Comparison of ENCODE assay signal across 27 cellular contexts in the genomic region with DNA sequence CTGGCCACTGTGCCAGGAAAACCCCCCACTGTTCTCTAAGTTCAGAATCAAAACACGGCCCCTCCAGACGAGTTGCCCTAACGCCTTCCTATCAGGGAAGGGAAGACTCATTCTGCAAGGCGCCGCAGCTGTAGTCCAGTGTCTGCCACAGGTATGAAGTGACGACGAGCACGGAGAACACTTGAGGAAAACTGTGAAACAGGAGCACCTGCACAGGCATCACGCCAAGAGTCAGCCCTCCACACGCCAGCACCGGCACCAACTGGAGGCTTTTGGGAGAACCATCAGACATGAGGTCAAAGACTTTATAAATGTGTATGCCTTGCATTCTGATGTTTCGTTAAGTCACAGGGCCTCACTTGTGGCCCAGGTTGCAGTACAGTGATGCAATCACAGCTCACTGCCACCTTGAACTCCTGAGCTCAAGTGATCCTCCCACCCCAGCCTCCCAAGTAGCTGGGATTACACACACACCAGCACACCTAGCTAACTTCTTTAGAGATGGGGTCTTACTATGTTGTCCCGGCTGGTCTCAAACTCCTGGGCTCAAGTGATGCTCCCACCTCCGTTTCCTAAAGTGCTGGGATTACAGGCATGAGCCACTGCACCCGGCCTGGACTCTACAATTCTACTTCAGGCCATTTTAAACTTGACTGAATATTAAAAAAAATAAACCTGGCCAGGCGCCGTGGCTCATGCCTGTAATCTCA. TPM values are rescaled to one million over a fixed set of nuclear protein-coding genes. Genes with fewer than 3 reads are reported as not detected.
A peak's percentile ranks its signal among the peaks of the same experiment; 100 is the strongest.
DNase-seq lines count a peak whose midpoint lies in the region; ATAC-seq, FAIRE-seq and TF ChIP-seq lines count a peak whose summit lies in the region.
"Had no signal": no experiment of that assay in that cellular context is flagged by ENCODE, and none has a peak within 500 bp of the region (broad histone marks: within the 10 kb centered on the region; RNA-seq: fewer than 3 reads in every experiment).

No MANE protein-coding gene starts in this region.

- H3K9me3 ChIP-seq in HepG2 (ENCODE audit: low read length) (no peaks in the 10 kb centered on the region), right lobe of liver (no peaks in the 10 kb centered on the region), OCI-LY1 (ENCODE audit: low read length) (no peaks in the 10 kb centered on the region)
- H3K9me3 ChIP-seq: BLaER1 treated with 17β-estradiol and CSF1 and Interleukin-3, amounts not matched to agents 10 nM and 100 nM had no signal

- H3K4me2 ChIP-seq in HepG2 (ENCODE audit: low read depth, low read length) (no peak overlapping the region), OCI-LY1 (ENCODE audit: low read length) (no peak overlapping the region)
- H3K4me2 ChIP-seq: BLaER1 treated with 17β-estradiol and CSF1 and Interleukin-3, amounts not matched to agents 10 nM and 100 nM had no signal

- TF ChIP-seq CTCF in HepG2 (CRISPR knock-in tag; IDR thresholded peaks at IDR 0.05) (no peak), right lobe of liver (IDR thresholded peaks at IDR 0.05) (no peak), OCI-LY1 (IDR thresholded peaks at IDR 0.05; ENCODE audit: low read length) (no peak)

- H3K4me3 ChIP-seq in HepG2 (replicated peaks in 1 of 3; ENCODE audit: insufficient read depth in 1 of 3, low read depth in 2 of 3, low read length in 3 of 3) (no peak overlapping the region), right lobe of liver (no peak overlapping the region), OCI-LY1 (ENCODE audit: low read depth, low read length, poor library complexity, severe bottlenecking) (no peak overlapping the region)
- H3K4me3 ChIP-seq: BLaER1 treated with 17β-estradiol and CSF1 and Interleukin-3, amounts not matched to agents 10 nM and 100 nM had no signal

- no TSS peak for BruUV-seq in HepG2 (replicated peaks; lab: Mats Ljungman, UMichigan)

- DNase-seq in HepG2 (ENCODE audit: low spot score), result no peak
- no peak for DNase-seq in right lobe of liver
- peak; percentile 29 for DNase-seq in NCI-H2107 (lab: John Stamatoyannopoulos, UW)
- DNase-seq in H54 (ENCODE audit: insufficient read length, low spot score), result no peak
- DNase-seq in NCI-H187 (lab: John Stamatoyannopoulos, UW), result no peak
- DNase-seq in GDM1 (lab: John Stamatoyannopoulos, UW), result no peak
- no peak for DNase-seq in NCI-H226
- DNase-seq: AML-193; CD4-positive, alpha-beta T cell; DMS53; EL; GF-D8; NCI-H1092; NCI-H1436 treated with DMSO at 0.1 percent for 48 hours; NCI-H1930; NCI-H524; NCI-H82; SHP77; T-cell had no signal

- intact Hi-C loops in HepG2 (cut with micrococcal nuclease; ENCODE audit: unreplicated experiment), result no loop called here
- intact Hi-C loops in right lobe of liver (cut with DNase I), result no loop called here

- H3K36me3 ChIP-seq in HepG2 (replicated peaks in 1 of 2; ENCODE audit: control insufficient read depth in 1 of 2, insufficient read depth in 2 of 2, low read length in 2 of 2) (peaks cover 35 to 68% of the 10 kb centered on the region in 2 experiments), right lobe of liver (peaks cover 0 to 22% (median 3%) of the 10 kb centered on the region in 4 donors), OCI-LY1 (ENCODE audit: insufficient read depth, low read length) (peaks cover 88% of the 10 kb centered on the region)

- H3K9me2 ChIP-seq in OCI-LY1 (ENCODE audit: low read depth, low read length), result no peaks in the 10 kb centered on the region

- in situ Hi-C loops in HepG2 (cut with HindIII; ENCODE audit: extremely low pct_ligation_motif_present, low pct_unique_long_range_greater_than_20kb), result no loop called here

- POLR2A ChIA-PET in HepG2 (lab: Yijun Ruan, JAX), result no interaction called here

- WGBS in HepG2 (ENCODE audit: low lambda C conversion rate), result 88% methylated on average over 17 of the region's 17 CpGs
- 93% methylated on average over 8 of the region's 17 CpGs for WGBS in right lobe of liver (ENCODE audit: insufficient coverage, low coverage, low lambda C conversion rate, missing lambda C conversion rate)

- no peak for ATAC-seq in HepG2
- ATAC-seq in right lobe of liver, result no peak
- ATAC-seq: HCT116, Panc1, T-cell had no signal

- H3K4me1 ChIP-seq in HepG2 (ENCODE audit: insufficient read depth, low read length) (no peaks in the 10 kb centered on the region), right lobe of liver (no peaks in the 10 kb centered on the region), OCI-LY1 (ENCODE audit: insufficient read depth, low read length, severe bottlenecking) (peaks cover 15% of the 10 kb centered on the region)
- H3K4me1 ChIP-seq: BLaER1 treated with 17β-estradiol and CSF1 and Interleukin-3, amounts not matched to agents 10 nM and 100 nM had no signal

- H3F3A ChIP-seq in OCI-LY1 (ENCODE audit: insufficient read depth, low read length), result no peaks in the 10 kb centered on the region

- H2AFZ ChIP-seq in HepG2 (ENCODE audit: low read length), result no peak overlapping the region
- no peak overlapping the region for H2AFZ ChIP-seq in OCI-LY1 (ENCODE audit: low read length)

- TF ChIP-seq POLR2A in HepG2 (IDR thresholded peaks at IDR 0.05; ENCODE audit: insufficient read depth in 1 of 2, low read depth in 2 of 2, low read length in 2 of 2) (no peak), right lobe of liver (IDR thresholded peaks at IDR 0.05) (no peak), H54 (IDR thresholded peaks at IDR 0.05; ENCODE audit: low read depth, low read length) (no peak)

- no peak for FAIRE-seq in HepG2 (lab: Jason Lieb, UNC)
- no peak for FAIRE-seq in H54 (lab: Jason Lieb, UNC)
- FAIRE-seq: A204.1, GM12892, H1 had no signal

- CTCF ChIA-PET in HepG2 (lab: Yijun Ruan, JAX; ENCODE audit: low intra/inter-chr PET ratio, low total read pairs), result no interaction called here

- H3K79me2 ChIP-seq in HepG2 (ENCODE audit: insufficient read depth, low read length), result peaks cover 8% of the 10 kb centered on the region
- H3K79me2 ChIP-seq in OCI-LY1 (ENCODE audit: insufficient read depth, low read length), result peaks cover 17% of the 10 kb centered on the region; the same call in 1 of the 2 replicates

- no peak overlapping the region for H3K9ac ChIP-seq in HepG2 (ENCODE audit: insufficient read depth, low read depth, low read length)
- H3K9ac ChIP-seq in OCI-LY1 (ENCODE audit: low read length), result no peak overlapping the region

- no peak for TF ChIP-seq RAD21 in HepG2 (CRISPR knock-in tag; IDR thresholded peaks at IDR 0.05)

- TF ChIP-seq EP300 in HepG2 (IDR thresholded peaks at IDR 0.05; ENCODE audit: low read depth in 2 of 2, low read length in 2 of 2) (no peak), HepG2 (CRISPR knock-in tag; IDR thresholded peaks at IDR 0.05; ENCODE audit: borderline replicate concordance) (no peak)

- H3K27ac ChIP-seq in HepG2 (ENCODE audit: extremely low read length, insufficient read depth, low read length) (no peak overlapping the region), right lobe of liver (no peak overlapping the region), OCI-LY1 (ENCODE audit: low read depth, low read length, poor library complexity, severe bottlenecking) (peak overlapping the region; percentile 71)
- H3K27ac ChIP-seq: BLaER1 treated with 17β-estradiol and CSF1 and Interleukin-3, amounts not matched to agents 10 nM and 100 nM; RWPE1 had no signal

- H3K27me3 ChIP-seq in HepG2 (ENCODE audit: control insufficient read depth in 1 of 2, insufficient read depth in 2 of 2, low read length in 2 of 2) (no peaks in the 10 kb centered on the region), right lobe of liver (no peaks in the 10 kb centered on the region), OCI-LY1 (ENCODE audit: insufficient read depth, low read length) (no peaks in the 10 kb centered on the region)
- H3K27me3 ChIP-seq: BLaER1 treated with 17β-estradiol and CSF1 and Interleukin-3, amounts not matched to agents 10 nM and 100 nM had no signal

- H4K20me1 ChIP-seq in HepG2 (ENCODE audit: insufficient read depth, low read length) (no peaks in the 10 kb centered on the region; the same call in 1 of the 2 replicates), OCI-LY1 (ENCODE audit: insufficient read depth, low read length) (no peaks in the 10 kb centered on the region)

TF ChIP-seq in HepG2, 621 proteins besides CTCF, POLR2A, EP300 and RAD21 (continues in another document):
- TF ChIP-seq SMARCE1 (IDR thresholded peaks at IDR 0.05; ENCODE audit: borderline replicate concordance), result no peak
- TF ChIP-seq ATF7-NPFF (CRISPR knock-in tag; IDR thresholded peaks at IDR 0.05; ENCODE audit: low read depth), result no peak

RNA-seq across cellular contexts. Expression of gene KLHDC4, which starts 22.9 kb away (rescaled TPM):
- total RNA-seq in HepG2 (2016; rRNA removed; fragmentation: Illumina TruSeq; extraction: Trizol) (26.7 and 31.8 TPM in 2 replicates), right lobe of liver (10 to 100 TPM; 11.6 to 22.7 (median 14.4) TPM)
- total RNA-seq in HepG2 (2016; cell fraction: cytosol; rRNA removed; fragmentation: Illumina TruSeq; extraction: Trizol; ENCODE audit: low read depth), result 19.6 and 21.0 TPM in 2 replicates
- total RNA-seq in HepG2 (2016; cell fraction: insoluble cytoplasmic fraction; rRNA removed; fragmentation: Illumina TruSeq; extraction: Trizol), result 27.2 and 34.0 TPM in 2 replicates
- 12.7 and 13.0 TPM in 2 replicates for total RNA-seq in HepG2 (2016; cell fraction: membrane; rRNA removed; fragmentation: Illumina TruSeq; extraction: Trizol)
- 35.2 and 38.5 TPM in 2 replicates for total RNA-seq in HepG2 (2016; cell fraction: nucleus; rRNA removed; fragmentation: Illumina TruSeq; extraction: Trizol)
- polyA plus RNA-seq in HepG2 (2011; rRNA removed), result 18.7 and 22.7 TPM in 2 replicates
- 8.9 and 14.1 TPM in 2 replicates for polyA plus RNA-seq in HepG2 (2011; cell fraction: cytosol; rRNA removed)
- 122 TPM in 2 replicates for polyA plus RNA-seq in HepG2 (2011; cell fraction: nucleus; rRNA removed)
- polyA plus RNA-seq in HepG2 (2012), result 24.2 and 33.3 TPM in 2 replicates
- 3.6 TPM in 2 replicates for polyA plus RNA-seq in HepG2 (2016; cell fraction: cytosol; fragmentation: Illumina TruSeq; extraction: Trizol; ENCODE audit: low read depth)
- polyA plus RNA-seq in HepG2 (2016; cell fraction: insoluble cytoplasmic fraction; fragmentation: Illumina TruSeq; extraction: Trizol; ENCODE audit: low read depth), result 25.4 and 27.5 TPM in 2 replicates
- 6.5 and 8.9 TPM in 2 replicates for polyA plus RNA-seq in HepG2 (2016; cell fraction: membrane; fragmentation: Illumina TruSeq; extraction: Trizol; ENCODE audit: low read depth)
- 82.6 and 96.2 TPM in 2 replicates for polyA plus RNA-seq in HepG2 (2016; cell fraction: nucleus; fragmentation: Illumina TruSeq; extraction: Trizol; ENCODE audit: insufficient read depth, low read depth)
- 24.4 and 42.1 TPM in 2 replicates for polyA minus RNA-seq in HepG2 (2011; rRNA and poly(A)+ RNA removed; ENCODE audit: low replicate concordance)
- 8.9 and 11.7 TPM in 2 replicates for polyA minus RNA-seq in HepG2 (2011; cell fraction: cytosol; rRNA and poly(A)+ RNA removed)
- polyA minus RNA-seq in HepG2 (2011; cell fraction: nucleus; rRNA and poly(A)+ RNA removed), result 42.6 and 46.6 TPM in 2 replicates
